8 cellular contexts compared by ENCODE assay signal in the genomic region with DNA sequence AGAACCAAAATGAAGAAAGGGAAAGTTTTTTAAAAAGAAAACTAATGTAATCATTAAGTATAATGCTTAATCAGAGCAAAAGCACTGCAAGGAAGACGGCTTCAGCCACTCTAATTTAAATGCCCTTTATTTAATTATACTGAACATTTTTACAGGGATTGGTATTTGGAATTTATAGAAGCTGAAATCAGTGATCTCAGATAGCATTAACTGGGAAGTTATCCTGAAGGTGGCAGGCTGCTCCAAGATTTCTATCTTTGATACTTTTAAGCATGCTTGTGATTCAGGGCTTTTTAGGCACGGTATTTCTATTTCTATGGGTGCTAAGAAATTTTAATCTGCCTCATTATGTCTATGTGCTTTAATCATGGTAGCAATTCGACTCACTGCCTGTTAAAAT. TPM values are rescaled to one million over a fixed set of nuclear protein-coding genes. Genes with fewer than 3 reads are reported as not detected.
DNase-seq lines count a peak whose midpoint lies in the region; ATAC-seq, FAIRE-seq and TF ChIP-seq lines count a peak whose summit lies in the region.

No MANE protein-coding gene starts in this region.

- H3K9me3 ChIP-seq in thoracic aorta = no peaks in the 10 kb centered on the region

- H3K27ac ChIP-seq in thoracic aorta = peak overlapping the region; percentile 76 to 82

- TF ChIP-seq CTCF in MCF 10A (IDR thresholded peaks at IDR 0.05; ENCODE audit: unreplicated experiment) (peak; percentile 49), thoracic aorta (IDR thresholded peaks at IDR 0.05) (peak; percentile 44)

- DNase-seq in G401 (ENCODE audit: low spot score) (peak; percentile 71), NCI-H2171 treated with DMSO at 0.1 percent for 48 hours (lab: John Stamatoyannopoulos, UW) (peak; percentile 55), MCF 10A (ENCODE audit: unreplicated experiment) (peak; percentile 46), kidney glomerular epithelial cell (lab: John Stamatoyannopoulos, UW) (peak; percentile 38), thoracic aorta (ENCODE audit: low spot score) (no peak)

- peaks cover 35% of the 10 kb centered on the region for H3K27me3 Mint-ChIP-seq in MCF 10A (ENCODE audit: insufficient read depth, unreplicated experiment)

- CTCF ChIA-PET in MCF 10A (lab: Yijun Ruan, JAX) = interaction anchor here (0.5 to 5.1 kb wide), 35 partner anchors 9 to 1258 kb away, joined by 3 to 82 read pairs (median 4); no protein-coding TSS in a partner anchor

- no peaks in the 10 kb centered on the region for H3K9me3 Mint-ChIP-seq in MCF 10A (ENCODE audit: unreplicated experiment)

- peaks cover 16% of the 10 kb centered on the region for H3K4me1 Mint-ChIP-seq in MCF 10A (ENCODE audit: insufficient read depth, unreplicated experiment)

- ATAC-seq in thoracic aorta (ENCODE audit: insufficient number of reproducible peaks, low FRiP score, low read depth) (no peak), HG03108 (IDR thresholded peaks at IDR 0.05; ENCODE audit: unreplicated experiment) (no peak), GM21526 (IDR thresholded peaks at IDR 0.05; ENCODE audit: low FRiP score, unreplicated experiment) (no peak)

- peaks cover 13 to 25% of the 10 kb centered on the region in 2 donors for H3K4me1 ChIP-seq in thoracic aorta (ENCODE audit: control insufficient read depth in 1 of 2, low read depth in 2 of 2)

- no TSS peak for BruUV-seq in MCF 10A (replicated peaks; lab: Mats Ljungman, UMichigan)

- peaks cover 23% of the 10 kb centered on the region for H3K36me3 Mint-ChIP-seq in MCF 10A (ENCODE audit: insufficient read depth, unreplicated experiment)

- in situ Hi-C loops in G401 (cut with HindIII; ENCODE audit: low sequenced_read_pairs) = no loop called here

- H3K27me3 ChIP-seq in thoracic aorta (replicated peaks; ENCODE audit: insufficient read depth) = no peaks in the 10 kb centered on the region

- H3K36me3 ChIP-seq in thoracic aorta = peaks cover 2% of the 10 kb centered on the region

- intact Hi-C loops in MCF 10A (cut with micrococcal nuclease) = loop anchor here (1.0 to 10.0 kb wide), 3 partner anchors 155 to 354 kb away; no protein-coding TSS in a partner anchor

- peak; percentile 86 for FAIRE-seq in A204.1 (lab: Jason Lieb, UNC)

- no peak overlapping the region for H3K4me3 Mint-ChIP-seq in MCF 10A (ENCODE audit: unreplicated experiment)

- peak overlapping the region; percentile 87 for H3K4me3 ChIP-seq in thoracic aorta

- H3K27ac Mint-ChIP-seq in MCF 10A (ENCODE audit: low read depth, unreplicated experiment) = no peak overlapping the region

- POLR2A ChIA-PET in MCF 10A (lab: Yijun Ruan, JAX) = interaction anchor here (0.6 to 1.8 kb wide), 6 partner anchors 9 to 1322 kb away, joined by 3 to 8 read pairs (median 3); partner anchors contain the start of gene GPR63

RNA-seq across cellular contexts. Expression of gene NDUFAF4, which starts 1.3 kb away (rescaled TPM):
- total RNA-seq in G401 (2014; rRNA removed; shearing (Covaris generic)) = 16.3 and 50.2 TPM in 2 replicates
- 29.8 and 42.5 TPM in 2 replicates for total RNA-seq in MCF 10A (2022)
- total RNA-seq in thoracic aorta = 10 to 100 TPM; 11.5 to 15.3 TPM

RNA-seq across cellular contexts. Expression of gene KLHL32, which starts 25.5 kb away (rescaled TPM):
- total RNA-seq in G401 (2014; rRNA removed; shearing (Covaris generic)) = not detected in 2 replicates
- total RNA-seq in MCF 10A (2022) = not detected in 2 replicates
- total RNA-seq in thoracic aorta = under 1 TPM; 0.28 to 0.41 TPM
